9 cellular contexts compared by ENCODE assay signal in genomic region chr10:43361532-43362190, GRCh38. TPM values are rescaled to one million over a fixed set of nuclear protein-coding genes. Genes with fewer than 3 reads are reported as not detected.
DNase-seq lines count a peak whose midpoint lies in the region; ATAC-seq, FAIRE-seq and TF ChIP-seq lines count a peak whose summit lies in the region.
"Had no signal": no experiment of that assay in that cellular context is flagged by ENCODE, and none has a peak within 500 bp of the region (broad histone marks: within the 10 kb centered on the region; RNA-seq: fewer than 3 reads in every experiment).

No MANE protein-coding gene starts in this region.

- BruUV-seq in PC-9 (replicated peaks; lab: Mats Ljungman, UMichigan): TSS peak; percentile 85

- peak overlapping the region; percentile 88 for H3K27ac ChIP-seq in CD8-positive, alpha-beta memory T cell (ENCODE audit: low read depth, low read length)
- H3K27ac ChIP-seq in PC-9: no peak overlapping the region
- H3K27ac ChIP-seq in pancreas: peak overlapping the region; percentile 33 to 88 (median 74)

- CTCF ChIA-PET in CD8-positive, alpha-beta memory T cell (lab: Charles Lee): interaction anchor here (1.0 to 2.7 kb wide), 4 partner anchors 11 to 158 kb away, joined by 3 to 15 read pairs (median 4); no protein-coding TSS in a partner anchor
- CTCF ChIA-PET in PC-9 (lab: Charles Lee): interaction anchor here (0.5 kb wide), 2 partner anchors 13 to 20 kb away, joined by 7 to 12 read pairs; no protein-coding TSS in a partner anchor

- FAIRE-seq in pancreas (lab: Jason Lieb, UNC): no peak

- peak overlapping the region; percentile 97 for H3K4me3 ChIP-seq in CD8-positive, alpha-beta memory T cell (ENCODE audit: low read length)
- H3K4me3 ChIP-seq in PC-9 (peak overlapping the region; percentile 70), pancreas (peak overlapping the region; percentile 44 to 67 (median 56))

- peak overlapping the region; percentile 92 to 100 (median 97) for H3K4me3 Mint-ChIP-seq in CD8-positive, alpha-beta memory T cell
- H3K4me3 Mint-ChIP-seq in endothelial cell (ENCODE audit: unreplicated experiment): peak overlapping the region; percentile 86

- peaks cover 0 to 1% (median 0%) of the 10 kb centered on the region in 5 donors for H3K9me3 Mint-ChIP-seq in CD8-positive, alpha-beta memory T cell
- no peaks in the 10 kb centered on the region for H3K9me3 Mint-ChIP-seq in endothelial cell (ENCODE audit: unreplicated experiment)

- no peaks in the 10 kb centered on the region for H3K27me3 ChIP-seq in CD8-positive, alpha-beta memory T cell (ENCODE audit: insufficient read depth, low read length, poor library complexity, severe bottlenecking)
- H3K27me3 ChIP-seq in PC-9 (ENCODE audit: insufficient read depth, low read depth) (no peaks in the 10 kb centered on the region), pancreas (no peaks in the 10 kb centered on the region)

- H3K27me3 Mint-ChIP-seq in CD8-positive, alpha-beta memory T cell: peaks cover 0 to 2% of the 10 kb centered on the region in 2 donors
- H3K27me3 Mint-ChIP-seq in endothelial cell (ENCODE audit: unreplicated experiment): peaks cover 8% of the 10 kb centered on the region

- WGBS in pancreas, 2 donors: 5 to 9% methylated on average over 21 of the region's 21 CpGs

- peak in 1 of 5 donors; percentile 7 for DNase-seq in CD8-positive, alpha-beta memory T cell
- DNase-seq in PC-9: no peak
- DNase-seq in endothelial cell (ENCODE audit: low spot score): no peak
- DNase-seq in pancreas: no peak
- DNase-seq in NCI-H2171 treated with DMSO at 0.1 percent for 48 hours (lab: John Stamatoyannopoulos, UW): no peak
- DNase-seq in ACHN: no peak
- no peak for DNase-seq in NCI-H1417 treated with DMSO at 0.1 percent for 48 hours (lab: John Stamatoyannopoulos, UW)

- peaks cover 19% of the 10 kb centered on the region for H3K4me1 ChIP-seq in CD8-positive, alpha-beta memory T cell (ENCODE audit: insufficient read depth, low read length)
- H3K4me1 ChIP-seq in PC-9 (replicated peaks; ENCODE audit: insufficient read depth) (peaks cover 14% of the 10 kb centered on the region), pancreas (peaks cover 0 to 6% (median 0%) of the 10 kb centered on the region in 3 donors)

- H3K36me3 ChIP-seq in CD8-positive, alpha-beta memory T cell (ENCODE audit: insufficient read depth, low read length): no peaks in the 10 kb centered on the region
- H3K36me3 ChIP-seq in PC-9 (ENCODE audit: low read depth) (no peaks in the 10 kb centered on the region), pancreas (no peaks in the 10 kb centered on the region)

- TF ChIP-seq CTCF in PC-9 (conservative IDR thresholded peaks at IDR 0.05) (no peak), endothelial cell (IDR thresholded peaks at IDR 0.05; ENCODE audit: unreplicated experiment) (no peak), pancreas (IDR thresholded peaks at IDR 0.05) (no peak)

- ATAC-seq in pancreas (peak in 3 of 4 donors; percentile 4 to 7 (median 6)), GM21723 (IDR thresholded peaks at IDR 0.05; ENCODE audit: unreplicated experiment) (no peak)

- H3K4me1 Mint-ChIP-seq in CD8-positive, alpha-beta memory T cell: peaks cover 27 to 30% (median 27%) of the 10 kb centered on the region in 3 donors
- peaks cover 4% of the 10 kb centered on the region for H3K4me1 Mint-ChIP-seq in endothelial cell (ENCODE audit: unreplicated experiment)

- H3K9me2 ChIP-seq in PC-9 (ENCODE audit: insufficient read depth): no peaks in the 10 kb centered on the region

- peak overlapping the region; percentile 90 for H3K4me2 ChIP-seq in PC-9

- no peaks in the 10 kb centered on the region for H4K20me1 ChIP-seq in PC-9 (ENCODE audit: insufficient read depth)

- H3K36me3 Mint-ChIP-seq in CD8-positive, alpha-beta memory T cell: peaks cover 0 to 7% (median 1%) of the 10 kb centered on the region in 3 donors
- H3K36me3 Mint-ChIP-seq in endothelial cell (ENCODE audit: low read depth, unreplicated experiment): no peaks in the 10 kb centered on the region

- POLR2A ChIA-PET in CD8-positive, alpha-beta memory T cell (lab: Charles Lee): interaction anchor here (0.9 to 1.0 kb wide), 4 partner anchors 35 to 96 kb away, joined by 3 read pairs; no protein-coding TSS in a partner anchor
- POLR2A ChIA-PET in PC-9 (lab: Charles Lee; ENCODE audit: unreplicated experiment): no interaction called here

- H3K79me2 ChIP-seq in PC-9 (ENCODE audit: low read depth): 0 out of 2 replicates have a peak, but pooled peaks cover 3% of the 10 kb centered on the region

- H2AFZ ChIP-seq in PC-9: peak overlapping the region; percentile 94

- no peaks in the 10 kb centered on the region for H3K9me3 ChIP-seq in CD8-positive, alpha-beta memory T cell (ENCODE audit: low read length)
- H3K9me3 ChIP-seq in PC-9 (ENCODE audit: insufficient read depth, low read depth) (no peaks in the 10 kb centered on the region), pancreas (no peaks in the 10 kb centered on the region)

- intact Hi-C loops in PC-9 (cut with micrococcal nuclease; ENCODE audit: unreplicated experiment): no loop called here
- intact Hi-C loops in pancreas (cut with DNase I): no loop called here

- H3K27ac Mint-ChIP-seq in CD8-positive, alpha-beta memory T cell: peak overlapping the region; percentile 86 to 99 (median 96)
- H3K27ac Mint-ChIP-seq in endothelial cell (ENCODE audit: unreplicated experiment): peak overlapping the region; percentile 52

- in situ Hi-C loops in ACHN (cut with HindIII; ENCODE audit: low pct_ligation_motif_present, low pct_unique_long_range_greater_than_20kb, low sequenced_read_pairs): no loop called here

- peaks cover 26% of the 10 kb centered on the region for H3F3A ChIP-seq in PC-9 (ENCODE audit: insufficient read depth, low read depth)

RNA-seq across cellular contexts. Expression of gene FXYD4, which starts 9.8 kb away (rescaled TPM):
- not detected for total RNA-seq in CD8-positive, alpha-beta memory T cell
- not detected for polyA plus RNA-seq in CD8-positive, alpha-beta memory T cell
- total RNA-seq in PC-9 (2021): not detected in 2 replicates
- total RNA-seq in endothelial cell (ENCODE audit: unreplicated experiment): not detected
- under 1 TPM in 1 of 6 donors, not detected in 5; 0.31 TPM for total RNA-seq in pancreas
- under 1 TPM in 1 of 2 donors, not detected in 1; 0.28 TPM for polyA plus RNA-seq in pancreas
- total RNA-seq: lung microvascular endothelial cell had no signal

RNA-seq across cellular contexts. Expression of gene HNRNPF, which starts 47.3 kb away (rescaled TPM):
- total RNA-seq in CD8-positive, alpha-beta memory T cell: 100 to 1,000 TPM; 562 to 566 TPM
- polyA plus RNA-seq in CD8-positive, alpha-beta memory T cell: 261 TPM
- 267 and 337 TPM in 2 replicates for total RNA-seq in PC-9 (2021)
- total RNA-seq in endothelial cell (ENCODE audit: unreplicated experiment): 194 TPM
- 100 to 1,000 TPM in 1 of 6 donors, 10 to 100 TPM in 5; 51.9 to 103 (median 84.5) TPM for total RNA-seq in pancreas
- polyA plus RNA-seq in pancreas: 10 to 100 TPM; 26.5 to 56.8 TPM
